8 cellular contexts compared by ENCODE assay signal in genomic region chr11:2419638-2420501, GRCh38. TPM values are rescaled to one million over a fixed set of nuclear protein-coding genes. Genes with fewer than 3 reads are reported as not detected.
A peak's percentile ranks its signal among the peaks of the same experiment; 100 is the strongest.
DNase-seq lines count a peak whose midpoint lies in the region; ATAC-seq and TF ChIP-seq lines count a peak whose summit lies in the region.

No MANE protein-coding gene starts in this region.

- H3K27me3 ChIP-seq in right lobe of liver: no peaks in the 10 kb centered on the region

- peak; percentile 83 for ATAC-seq in Right ventricle myocardium inferior
- peak; percentile 63 to 83 (median 78) for ATAC-seq in right lobe of liver
- no peak for ATAC-seq in GM21423 (IDR thresholded peaks at IDR 0.05; ENCODE audit: unreplicated experiment)

- 0% methylated on average over 12 of the region's 36 CpGs for WGBS in right lobe of liver (ENCODE audit: insufficient coverage, low coverage, low lambda C conversion rate, missing lambda C conversion rate)

- H3K9me3 ChIP-seq in right lobe of liver: no peaks in the 10 kb centered on the region

- no peak overlapping the region for H3K27ac ChIP-seq in right lobe of liver

- no peaks in the 10 kb centered on the region for H3K4me1 ChIP-seq in right lobe of liver

- TF ChIP-seq POLR2A in right lobe of liver (IDR thresholded peaks at IDR 0.05): no peak

- peak; percentile 85 for DNase-seq in Right ventricle myocardium inferior (ENCODE audit: missing footprints)
- no peak for DNase-seq in cardiac septum (ENCODE audit: low spot score)
- DNase-seq in NCI-H2196 (lab: John Stamatoyannopoulos, UW; ENCODE audit: unreplicated experiment): peak; percentile 81
- DNase-seq in activated CD4-positive, alpha-beta T cell treated with anti-CD3 and anti-CD28 coated beads for 48 hours: peak; percentile 76
- peak; percentile 87 for DNase-seq in dermis blood vessel endothelial cell
- DNase-seq in right lobe of liver: peak; percentile 72 to 78 (median 74)
- DNase-seq in stimulated activated CD4-positive, alpha-beta T cell treated with anti-CD3 and anti-CD28 coated beads, TNF-alpha, amount 100 ng/mL, for 48 hours (ENCODE audit: low read depth in 3 of 3): peak; percentile 32 to 57 (median 41)

- no peaks in the 10 kb centered on the region for H3K36me3 ChIP-seq in right lobe of liver

- H3K4me3 ChIP-seq in right lobe of liver: no peak overlapping the region

- peak; percentile 79 to 90 (median 82) for TF ChIP-seq CTCF in right lobe of liver (IDR thresholded peaks at IDR 0.05)

- intact Hi-C loops in Right ventricle myocardium inferior (cut with DNase I) (loop anchor here (1.0 kb wide), 3 partner anchors 115 to 234 kb away; no protein-coding TSS in a partner anchor), cardiac septum (cut with DNase I) (loop anchor here (1.0 to 2.0 kb wide), 3 partner anchors 115 to 233 kb away; no protein-coding TSS in a partner anchor), right lobe of liver (cut with DNase I) (loop anchor here (2.0 to 5.0 kb wide), 4 partner anchors 113 to 223 kb away; no protein-coding TSS in a partner anchor)

RNA-seq across cellular contexts. Expression of gene TSSC4, which starts 19.3 kb away (rescaled TPM):
- total RNA-seq in Right ventricle myocardium inferior: 31.4 TPM
- total RNA-seq in cardiac septum: 36.2 TPM
- 56.6 and 87.6 TPM in 2 replicates for total RNA-seq in dermis blood vessel endothelial cell
- 10 to 100 TPM; 17.6 to 27.0 (median 19.5) TPM for total RNA-seq in right lobe of liver

RNA-seq across cellular contexts. Expression of gene TRPM5, which starts 24.4 kb away (rescaled TPM):
- not detected for total RNA-seq in Right ventricle myocardium inferior
- not detected for total RNA-seq in cardiac septum
- total RNA-seq in dermis blood vessel endothelial cell: not detected in 2 replicates
- not detected for total RNA-seq in right lobe of liver

RNA-seq across cellular contexts. Expression of gene KCNQ1, which starts 24.9 kb away (rescaled TPM):
- total RNA-seq in Right ventricle myocardium inferior (40.0 TPM), cardiac septum (43.0 TPM), dermis blood vessel endothelial cell (0.34 TPM in 1 of 2 replicates, not detected in the other), right lobe of liver (1 to 10 TPM in 4 of 6 experiments, under 1 TPM in 2; 0.61 to 2.4 (median 1.8) TPM)

RNA-seq across cellular contexts. Expression of gene CD81, which starts 42.8 kb away (rescaled TPM):
- total RNA-seq in Right ventricle myocardium inferior (531 TPM), cardiac septum (663 TPM), dermis blood vessel endothelial cell (248 and 294 TPM in 2 replicates), right lobe of liver (100 to 1,000 TPM; 433 to 721 (median 528) TPM)

Comparison
In these comparisons a context has a peak if more than half of its experiments do, and no peak if none do; other contexts are left out.
1. RNA of gene KCNQ1, which starts 24.9 kb away (total RNA-seq): 43.0 TPM in cardiac septum (single experiment) and 40.0 TPM in Right ventricle myocardium inferior (single experiment); 0.61 to 2.4 TPM in right lobe of liver and 0.34 TPM in dermis blood vessel endothelial cell; every median in the first group is over 10 times any median in the second.